9 cellular contexts compared by ENCODE assay signal in the genomic region with DNA sequence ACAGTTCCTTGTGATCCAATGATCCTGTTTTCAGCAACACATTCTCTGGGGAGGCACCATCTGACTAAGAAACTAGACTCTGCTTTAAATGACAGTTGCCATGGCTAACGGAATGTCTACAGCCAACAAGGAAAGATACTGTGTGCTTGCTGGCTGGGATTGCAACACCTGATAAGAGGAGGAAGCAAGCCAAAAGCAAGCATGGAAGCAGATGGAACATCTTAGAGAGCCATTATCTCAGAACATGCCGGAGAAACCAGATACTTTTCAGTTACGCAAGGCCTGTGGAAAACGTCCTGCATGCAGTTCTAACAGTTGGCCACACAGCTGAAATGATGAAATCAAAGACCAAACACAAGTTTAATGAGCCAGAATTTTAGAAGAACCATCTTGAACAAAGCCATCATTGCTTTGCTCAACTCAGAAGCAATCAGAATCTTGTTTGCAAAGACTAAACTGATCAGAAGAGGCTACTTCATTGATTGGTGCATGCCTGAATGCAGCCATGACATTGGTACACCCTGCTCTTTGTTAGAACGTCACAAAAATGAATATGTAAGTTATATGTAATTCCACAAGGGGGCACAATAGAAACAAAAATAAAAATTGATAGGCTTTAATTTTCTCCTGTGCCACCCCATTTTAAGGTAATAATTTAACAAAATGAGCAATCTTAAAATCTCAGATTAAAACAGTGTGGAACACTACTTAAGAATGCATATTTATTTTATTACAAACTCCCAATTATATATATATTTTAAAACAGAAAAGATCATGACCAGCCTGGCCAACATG. TPM values are rescaled to one million over a fixed set of nuclear protein-coding genes. Genes with fewer than 3 reads are reported as not detected.
DNase-seq lines count a peak whose midpoint lies in the region; ATAC-seq and TF ChIP-seq lines count a peak whose summit lies in the region.
"Had no signal": no experiment of that assay in that cellular context is flagged by ENCODE, and none has a peak within 500 bp of the region (broad histone marks: within the 10 kb centered on the region; RNA-seq: fewer than 3 reads in every experiment).

No MANE protein-coding gene starts in this region.

- ATAC-seq in GM18508 (IDR thresholded peaks at IDR 0.05; ENCODE audit: insufficient read depth, unreplicated experiment): peak; percentile 63
- ATAC-seq in HG02938 (IDR thresholded peaks at IDR 0.05; ENCODE audit: unreplicated experiment): peak; percentile 94
- peak; percentile 81 for ATAC-seq in activated T-helper 17 cell treated with anti-CD3 and anti-CD28 coated beads, Interleukin-2, amount 50 U/mL, for 72 hours (replicated peaks)

- H3K4me1 Mint-ChIP-seq in CD4-positive, alpha-beta memory T cell: peaks cover 0 to 2% (median 0%) of the 10 kb centered on the region in 4 donors
- no peaks in the 10 kb centered on the region for H3K4me1 Mint-ChIP-seq in activated T-helper 17 cell treated with anti-CD3 and anti-CD28 coated beads, Interleukin-2, amount 50 U/mL, for 72 hours

- H3K9me3 ChIP-seq in CD4-positive, alpha-beta memory T cell (ENCODE audit: control insufficient read depth in 1 of 2, low read length in 2 of 2): no peaks in the 10 kb centered on the region
- no peaks in the 10 kb centered on the region for H3K9me3 ChIP-seq in parathyroid adenoma (ENCODE audit: control insufficient read depth, low read length)

- no peaks in the 10 kb centered on the region for H3K4me1 ChIP-seq in CD4-positive, alpha-beta memory T cell (ENCODE audit: insufficient read depth, low read length)
- peaks cover 6% of the 10 kb centered on the region for H3K4me1 ChIP-seq in parathyroid adenoma

- no peaks in the 10 kb centered on the region for H3K9me3 Mint-ChIP-seq in CD4-positive, alpha-beta memory T cell
- no peaks in the 10 kb centered on the region for H3K9me3 Mint-ChIP-seq in activated T-helper 17 cell treated with anti-CD3 and anti-CD28 coated beads, Interleukin-2, amount 50 U/mL, for 72 hours
- H3K9me3 Mint-ChIP-seq: stimulated activated naive CD8-positive, alpha-beta T cell treated with anti-CD3 and anti-CD28 coated beads, Interleukin-15, Interleukin-2, amounts not matched to agents 100 ng/mL and 50 ng/mL, for 24 hours had no signal

- POLR2A ChIA-PET in CD4-positive, alpha-beta memory T cell (lab: Charles Lee; ENCODE audit: partially characterized antibody): no interaction called here

- H3K79me2 ChIP-seq in parathyroid adenoma: no peaks in the 10 kb centered on the region

- H3K4me3 ChIP-seq in CD4-positive, alpha-beta memory T cell (ENCODE audit: low read length in 2 of 2): no peak overlapping the region
- H3K4me3 ChIP-seq in parathyroid adenoma (ENCODE audit: low read depth, low read length): no peak overlapping the region

- no peak overlapping the region for H3K4me3 Mint-ChIP-seq in CD4-positive, alpha-beta memory T cell
- no peak overlapping the region for H3K4me3 Mint-ChIP-seq in activated T-helper 17 cell treated with anti-CD3 and anti-CD28 coated beads, Interleukin-2, amount 50 U/mL, for 72 hours
- H3K4me3 Mint-ChIP-seq: stimulated activated naive CD8-positive, alpha-beta T cell treated with anti-CD3 and anti-CD28 coated beads, Interleukin-15, Interleukin-2, amounts not matched to agents 100 ng/mL and 50 ng/mL, for 24 hours had no signal

- peak overlapping the region; percentile 34 for H3K4me2 ChIP-seq in parathyroid adenoma (ENCODE audit: low read length)

- no peak overlapping the region for H3K27ac ChIP-seq in CD4-positive, alpha-beta memory T cell (ENCODE audit: low read depth, low read length)
- peak overlapping the region; percentile 68 for H3K27ac ChIP-seq in parathyroid adenoma

- TF ChIP-seq CTCF in parathyroid adenoma (IDR thresholded peaks at IDR 0.05): no peak

- CTCF ChIA-PET in CD4-positive, alpha-beta memory T cell (lab: Charles Lee; ENCODE audit: partially characterized antibody): interaction anchor here (0.7 to 10.8 kb wide), 7 partner anchors 12 to 147 kb away, joined by 3 to 137 read pairs (median 3); partner anchors contain the start of gene PPP4R2

- peaks cover 0 to 8% of the 10 kb centered on the region in 2 donors for H3K27me3 Mint-ChIP-seq in CD4-positive, alpha-beta memory T cell
- H3K27me3 Mint-ChIP-seq in activated T-helper 17 cell treated with anti-CD3 and anti-CD28 coated beads, Interleukin-2, amount 50 U/mL, for 72 hours: peaks cover 3% of the 10 kb centered on the region

- no peak overlapping the region for H3K9ac ChIP-seq in parathyroid adenoma

- no peaks in the 10 kb centered on the region for H3K27me3 ChIP-seq in CD4-positive, alpha-beta memory T cell (ENCODE audit: insufficient read depth, low read length)
- H3K27me3 ChIP-seq in parathyroid adenoma (ENCODE audit: control insufficient read depth, insufficient read depth, low read length): no peaks in the 10 kb centered on the region

- peak overlapping the region in 1 of 7 donors; percentile 35 for H3K27ac Mint-ChIP-seq in CD4-positive, alpha-beta memory T cell
- no peak overlapping the region for H3K27ac Mint-ChIP-seq in activated T-helper 17 cell treated with anti-CD3 and anti-CD28 coated beads, Interleukin-2, amount 50 U/mL, for 72 hours
- H3K27ac Mint-ChIP-seq: stimulated activated naive CD8-positive, alpha-beta T cell treated with anti-CD3 and anti-CD28 coated beads, Interleukin-15, Interleukin-2, amounts not matched to agents 100 ng/mL and 50 ng/mL, for 24 hours had no signal

- H3K36me3 ChIP-seq in CD4-positive, alpha-beta memory T cell (ENCODE audit: insufficient read depth, low read length): no peaks in the 10 kb centered on the region
- H3K36me3 ChIP-seq in parathyroid adenoma (ENCODE audit: control insufficient read depth, insufficient read depth, low read length): no peaks in the 10 kb centered on the region

- no peaks in the 10 kb centered on the region for H3K36me3 Mint-ChIP-seq in CD4-positive, alpha-beta memory T cell
- H3K36me3 Mint-ChIP-seq in activated T-helper 17 cell treated with anti-CD3 and anti-CD28 coated beads, Interleukin-2, amount 50 U/mL, for 72 hours (ENCODE audit: low read depth): no peaks in the 10 kb centered on the region

- peak; percentile 60 to 71 (median 63) for DNase-seq in CD4-positive, alpha-beta memory T cell
- DNase-seq in NCI-H345 (lab: John Stamatoyannopoulos, UW) (peak; percentile 26), glomerular endothelial cell (ENCODE audit: extremely low read depth, low read depth, low spot score) (peak; percentile 31), NCI-H1048 (lab: John Stamatoyannopoulos, UW) (no peak)

- intact Hi-C loops in CD4-positive, alpha-beta memory T cell (cut with micrococcal nuclease): loop anchor here (1.0 kb wide), 3 partner anchors 59 to 148 kb away; no protein-coding TSS in a partner anchor

- H2AFZ ChIP-seq in parathyroid adenoma: peak overlapping the region; percentile 63

RNA-seq across cellular contexts. Expression of gene GXYLT2, which starts 50.8 kb away (rescaled TPM):
- total RNA-seq in CD4-positive, alpha-beta memory T cell: not detected
- not detected for polyA plus RNA-seq in CD4-positive, alpha-beta memory T cell
- total RNA-seq in activated T-helper 17 cell treated with anti-CD3 and anti-CD28 coated beads, Interleukin-2, amount 50 U/mL, for 72 hours: not detected
- 2.7 and 4.8 TPM in 2 replicates for total RNA-seq in glomerular endothelial cell

RNA-seq across cellular contexts. Expression of gene PPP4R2, which starts 57.9 kb away (rescaled TPM):
- total RNA-seq in CD4-positive, alpha-beta memory T cell: 10 to 100 TPM; 71.8 to 77.0 TPM
- polyA plus RNA-seq in CD4-positive, alpha-beta memory T cell: 10 to 100 TPM; 30.7 to 37.2 TPM
- 10 to 100 TPM; 87.8 to 95.0 TPM for total RNA-seq in activated T-helper 17 cell treated with anti-CD3 and anti-CD28 coated beads, Interleukin-2, amount 50 U/mL, for 72 hours
- 33.5 and 37.0 TPM in 2 replicates for total RNA-seq in glomerular endothelial cell
